15 cellular contexts compared by ENCODE assay signal in the genomic region with DNA sequence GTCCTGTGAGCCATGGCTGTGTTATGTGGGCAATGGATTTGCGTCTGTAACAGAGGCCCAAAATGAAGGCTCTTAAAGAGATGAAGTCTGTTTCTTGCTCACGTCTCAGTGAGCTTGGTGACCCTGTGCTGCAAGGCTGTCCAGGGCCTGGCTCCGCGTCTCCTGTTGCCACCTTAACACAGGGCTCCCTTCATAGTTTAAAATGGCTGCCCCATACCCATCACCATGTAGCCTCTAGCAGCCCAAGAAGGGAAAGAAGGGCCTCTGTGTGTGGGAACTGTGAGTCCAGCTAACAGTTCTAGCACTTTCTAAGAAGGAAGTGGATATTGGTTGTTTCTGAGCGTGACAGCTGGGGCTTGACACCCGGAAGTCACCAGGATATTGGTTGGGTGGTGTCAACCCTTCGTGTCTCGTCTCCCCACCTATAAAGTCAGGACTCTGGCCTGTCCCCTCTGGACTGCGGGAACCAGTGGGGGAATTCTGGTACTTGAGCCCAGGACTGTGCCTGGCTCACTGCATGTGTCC. TPM values are rescaled to one million over a fixed set of nuclear protein-coding genes. Genes with fewer than 3 reads are reported as not detected.
A peak's percentile ranks its signal among the peaks of the same experiment; 100 is the strongest.
DNase-seq lines count a peak whose midpoint lies in the region; ATAC-seq and TF ChIP-seq lines count a peak whose summit lies in the region.
"Had no signal": no experiment of that assay in that cellular context is flagged by ENCODE, and none has a peak within 500 bp of the region (broad histone marks: within the 10 kb centered on the region; RNA-seq: fewer than 3 reads in every experiment).

No MANE protein-coding gene starts in this region.

- H3K4me3 Mint-ChIP-seq in T-helper 1 cell treated with Interleukin-12 subunit alpha and Interleukin-12 subunit beta and Interleukin-4 antibody, amounts not matched to agents 30 μg/mL and 1 μg/mL, for 36 hours, result no peak overlapping the region
- no peak overlapping the region for H3K4me3 Mint-ChIP-seq in stimulated activated memory B cell treated with anti-CD40 and anti-IgM and Interleukin-4, amounts not matched to agents 10 μg/mL and 1 μg/mL and 100 μg/mL, for 72 hours
- H3K4me3 Mint-ChIP-seq in type B pancreatic cell, result no peak overlapping the region

- no peak for DNase-seq in T-helper 1 cell
- peak; percentile 43 for DNase-seq in MV-4-11 (lab: John Stamatoyannopoulos, UW)
- DNase-seq in fibroblast of mammary gland (ENCODE audit: low read depth), result no peak
- DNase-seq in type B pancreatic cell (ENCODE audit: extremely low spot score, unreplicated experiment), result no peak
- DNase-seq: GF-D8; NCI-H1930; NCI-H524; OCI-M1; ovary; stimulated activated naive CD8-positive, alpha-beta T cell treated with anti-CD3 and anti-CD28 coated beads, Interleukin-15, Interleukin-2, amounts not matched to agents 100 U/mL and 50 U/mL, for 24 hours had no signal

- no peaks in the 10 kb centered on the region for H3K9me3 Mint-ChIP-seq in T-helper 1 cell treated with Interleukin-12 subunit alpha and Interleukin-12 subunit beta and Interleukin-4 antibody, amounts not matched to agents 30 μg/mL and 1 μg/mL, for 36 hours
- no peaks in the 10 kb centered on the region for H3K9me3 Mint-ChIP-seq in stimulated activated memory B cell treated with anti-CD40 and anti-IgM and Interleukin-4, amounts not matched to agents 10 μg/mL and 1 μg/mL and 100 μg/mL, for 72 hours
- H3K9me3 Mint-ChIP-seq in type B pancreatic cell, result no peaks in the 10 kb centered on the region

- TF ChIP-seq CTCF in fibroblast of mammary gland (conservative IDR thresholded peaks at IDR 0.05; ENCODE audit: control insufficient read depth, insufficient read depth, low read depth, low read length) (no peak), type B pancreatic cell (conservative IDR thresholded peaks at IDR 0.05) (no peak)

- peak overlapping the region; percentile 92 for H3K4me3 ChIP-seq in fibroblast of mammary gland (ENCODE audit: control insufficient read depth, low read depth, low read length)
- H3K4me3 ChIP-seq: cardiac muscle cell, ovary had no signal

- peaks cover 20% of the 10 kb centered on the region for H3K4me1 Mint-ChIP-seq in T-helper 1 cell treated with Interleukin-12 subunit alpha and Interleukin-12 subunit beta and Interleukin-4 antibody, amounts not matched to agents 30 μg/mL and 1 μg/mL, for 36 hours (ENCODE audit: low read depth)
- peaks cover 12% of the 10 kb centered on the region for H3K4me1 Mint-ChIP-seq in stimulated activated memory B cell treated with anti-CD40 and anti-IgM and Interleukin-4, amounts not matched to agents 10 μg/mL and 1 μg/mL and 100 μg/mL, for 72 hours
- peaks cover 6% of the 10 kb centered on the region for H3K4me1 Mint-ChIP-seq in type B pancreatic cell (ENCODE audit: unreplicated experiment)

- no peak for ATAC-seq in stimulated activated memory B cell treated with anti-CD40 and anti-IgM and Interleukin-4, amounts not matched to agents 10 μg/mL and 1 μg/mL and 100 μg/mL, for 72 hours
- ATAC-seq in GM21723 (IDR thresholded peaks at IDR 0.05; ENCODE audit: unreplicated experiment) (no peak), HG03354 (IDR thresholded peaks at IDR 0.05; ENCODE audit: poor library complexity, severe bottlenecking, unreplicated experiment) (no peak)
- ATAC-seq: stimulated activated naive CD8-positive, alpha-beta T cell treated with anti-CD3 and anti-CD28 coated beads, Interleukin-15, Interleukin-2, amounts not matched to agents 100 U/mL and 50 U/mL, for 24 hours had no signal

- H3K27me3 Mint-ChIP-seq in T-helper 1 cell treated with Interleukin-12 subunit alpha and Interleukin-12 subunit beta and Interleukin-4 antibody, amounts not matched to agents 30 μg/mL and 1 μg/mL, for 36 hours (ENCODE audit: low read depth), result no peaks in the 10 kb centered on the region
- no peaks in the 10 kb centered on the region for H3K27me3 Mint-ChIP-seq in stimulated activated memory B cell treated with anti-CD40 and anti-IgM and Interleukin-4, amounts not matched to agents 10 μg/mL and 1 μg/mL and 100 μg/mL, for 72 hours
- no peaks in the 10 kb centered on the region for H3K27me3 Mint-ChIP-seq in type B pancreatic cell

- peak overlapping the region; percentile 69 for H3K27ac Mint-ChIP-seq in T-helper 1 cell treated with Interleukin-12 subunit alpha and Interleukin-12 subunit beta and Interleukin-4 antibody, amounts not matched to agents 30 μg/mL and 1 μg/mL, for 36 hours
- peak overlapping the region; percentile 9 for H3K27ac Mint-ChIP-seq in stimulated activated memory B cell treated with anti-CD40 and anti-IgM and Interleukin-4, amounts not matched to agents 10 μg/mL and 1 μg/mL and 100 μg/mL, for 72 hours
- H3K27ac Mint-ChIP-seq in type B pancreatic cell, result no peak overlapping the region

- H3K36me3 Mint-ChIP-seq in T-helper 1 cell treated with Interleukin-12 subunit alpha and Interleukin-12 subunit beta and Interleukin-4 antibody, amounts not matched to agents 30 μg/mL and 1 μg/mL, for 36 hours (ENCODE audit: low read depth), result peaks cover 29% of the 10 kb centered on the region
- H3K36me3 Mint-ChIP-seq in stimulated activated memory B cell treated with anti-CD40 and anti-IgM and Interleukin-4, amounts not matched to agents 10 μg/mL and 1 μg/mL and 100 μg/mL, for 72 hours, result peaks cover 41% of the 10 kb centered on the region
- peaks cover 21% of the 10 kb centered on the region for H3K36me3 Mint-ChIP-seq in type B pancreatic cell

RNA-seq across cellular contexts. Expression of gene TMED1, which starts 20.9 kb away (rescaled TPM):
- total RNA-seq in type B pancreatic cell (ENCODE audit: low replicate concordance), result 23.0 and 30.9 TPM in 2 replicates

RNA-seq across cellular contexts. Expression of gene C19orf38, which starts 33.1 kb away (rescaled TPM):
- 0.45 and 1.1 TPM in 2 replicates for total RNA-seq in type B pancreatic cell (ENCODE audit: low replicate concordance)

RNA-seq across cellular contexts. Expression of gene CARM1, which starts 56.3 kb away (rescaled TPM):
- total RNA-seq in type B pancreatic cell (ENCODE audit: low replicate concordance), result 81.9 and 104 TPM in 2 replicates
